ENCODE assay signal across 8 cellular contexts in genomic region chr11:65625628-65626342, GRCh38. TPM values are rescaled to one million over a fixed set of nuclear protein-coding genes. Genes with fewer than 3 reads are reported as not detected.
DNase-seq lines count a peak whose midpoint lies in the region; ATAC-seq and TF ChIP-seq lines count a peak whose summit lies in the region.

No MANE protein-coding gene starts in this region.

- no peaks in the 10 kb centered on the region for H3K4me1 Mint-ChIP-seq in HFFc6 (ENCODE audit: low read depth)
- peaks cover 13% of the 10 kb centered on the region for H3K4me1 Mint-ChIP-seq in T-helper 17 cell

- peaks cover 90 to 98% (median 95%) of the 10 kb centered on the region in 11 experiments for H3K36me3 ChIP-seq in BLaER1 treated with 17β-estradiol and CSF1 and Interleukin-3, amounts not matched to agents 10 nM and 100 nM

- ATAC-seq in T-helper 17 cell (peak; percentile 80), HG02970 (IDR thresholded peaks at IDR 0.05; ENCODE audit: low FRiP score, unreplicated experiment) (no peak)
- ATAC-seq in stimulated activated naive CD8-positive, alpha-beta T cell treated with anti-CD3 and anti-CD28 coated beads, Interleukin-15, Interleukin-2, amounts not matched to agents 100 U/mL and 50 U/mL, for 24 hours = peak; percentile 50

- no peak overlapping the region for H3K4me3 ChIP-seq in BLaER1 treated with 17β-estradiol and CSF1 and Interleukin-3, amounts not matched to agents 10 nM and 100 nM
- H3K4me3 ChIP-seq in cardiac fibroblast (replicated peaks in 1 of 2; ENCODE audit: low read depth in 2 of 2, low read length in 2 of 2) = no peak overlapping the region

- H3K4me2 ChIP-seq in BLaER1 treated with 17β-estradiol and CSF1 and Interleukin-3, amounts not matched to agents 10 nM and 100 nM = peak overlapping the region in 7 of 11 experiments; percentile 10 to 37 (median 22); a peak in 7 of 22 replicates

- H3K27ac ChIP-seq in BLaER1 treated with 17β-estradiol and CSF1 and Interleukin-3, amounts not matched to agents 10 nM and 100 nM = 0 out of 22 replicates have a peak overlapping the region, but pooled peaks of 1 of the 11 experiments have one; percentile 2

- no peaks in the 10 kb centered on the region for H3K9me3 Mint-ChIP-seq in HFFc6

- H3K4me3 Mint-ChIP-seq in HFFc6 (no peak overlapping the region), T-helper 17 cell (no peak overlapping the region)

- peak; percentile 75 for TF ChIP-seq CTCF in HFFc6 (IDR thresholded peaks at IDR 0.05)
- TF ChIP-seq CTCF in cardiac fibroblast (IDR thresholded peaks at IDR 0.05; ENCODE audit: low read depth, low read length) = peak; percentile 50

- H3K4me1 ChIP-seq in BLaER1 treated with 17β-estradiol and CSF1 and Interleukin-3, amounts not matched to agents 10 nM and 100 nM = peaks cover 0 to 26% (median 21%) of the 10 kb centered on the region in 10 experiments; a peak in 13 of 20 replicates

- no peaks in the 10 kb centered on the region for H3K9me3 ChIP-seq in BLaER1 treated with 17β-estradiol and CSF1 and Interleukin-3, amounts not matched to agents 10 nM and 100 nM (replicated peaks in 1 of 11)
- no peaks in the 10 kb centered on the region for H3K9me3 ChIP-seq in T-helper 17 cell (ENCODE audit: control insufficient read depth, low read length, poor library complexity, severe bottlenecking)

- peak overlapping the region in 4 of 11 experiments; percentile 23 to 35 (median 33); a peak in 5 of 22 replicates for H3K9ac ChIP-seq in BLaER1 treated with 17β-estradiol and CSF1 and Interleukin-3, amounts not matched to agents 10 nM and 100 nM

- H3K27ac Mint-ChIP-seq in HFFc6 (peak overlapping the region; percentile 27; the same call in 1 of the 2 replicates), T-helper 17 cell (no peak overlapping the region)

- no peaks in the 10 kb centered on the region for H3K27me3 ChIP-seq in BLaER1 treated with 17β-estradiol and CSF1 and Interleukin-3, amounts not matched to agents 10 nM and 100 nM

- DNase-seq in HFFc6 = no peak
- DNase-seq in T-helper 17 cell = peak; percentile 34 to 36 (median 34)
- DNase-seq in cardiac fibroblast (ENCODE audit: low read depth in 2 of 2) = peak; percentile 46 to 51
- peak; percentile 30 for DNase-seq in kidney tubule cell (ENCODE audit: low spot score)
- peak; percentile 51 for DNase-seq in stimulated activated naive CD8-positive, alpha-beta T cell treated with anti-CD3 and anti-CD28 coated beads, Interleukin-15, Interleukin-2, amounts not matched to agents 100 U/mL and 50 U/mL, for 24 hours
- no peak for DNase-seq in SIG-M5 treated with dmso at 0.1 percent for 504 hours (lab: John Stamatoyannopoulos, UW; ENCODE audit: unreplicated experiment)

- H3K27me3 Mint-ChIP-seq in HFFc6 (ENCODE audit: insufficient read depth) = no peaks in the 10 kb centered on the region
- H3K27me3 Mint-ChIP-seq in T-helper 17 cell = no peaks in the 10 kb centered on the region

- H4K20me1 ChIP-seq in BLaER1 treated with 17β-estradiol and CSF1 and Interleukin-3, amounts not matched to agents 10 nM and 100 nM = peaks cover 4 to 88% (median 41%) of the 10 kb centered on the region in 11 experiments; a peak in 18 of 22 replicates

- peaks cover 4% of the 10 kb centered on the region; the same call in 1 of the 2 replicates for H3K36me3 Mint-ChIP-seq in HFFc6 (ENCODE audit: low read depth)
- H3K36me3 Mint-ChIP-seq in T-helper 17 cell (ENCODE audit: low read depth) = no peaks in the 10 kb centered on the region

RNA-seq across cellular contexts. Expression of gene PCNX3, which starts 10.2 kb away (rescaled TPM):
- total RNA-seq in HFFc6 (2021; fragmentation: NEBNext Ultra II Directional; extraction: Animal tissue kit (Norgen Biotek cat#: 25700)) = 10 to 100 TPM; 51.5 to 66.7 (median 57.3) TPM
- 10 to 100 TPM; 56.0 to 60.5 TPM for total RNA-seq in T-helper 17 cell

RNA-seq across cellular contexts. Expression of gene MAP3K11, which starts 11.8 kb away (rescaled TPM):
- 10 to 100 TPM; 42.1 to 51.1 (median 46.5) TPM for total RNA-seq in HFFc6 (2021; fragmentation: NEBNext Ultra II Directional; extraction: Animal tissue kit (Norgen Biotek cat#: 25700))
- 10 to 100 TPM; 63.1 to 64.6 TPM for total RNA-seq in T-helper 17 cell

RNA-seq across cellular contexts. Expression of gene SIPA1, which starts 12.1 kb away (rescaled TPM):
- total RNA-seq in HFFc6 (2021; fragmentation: NEBNext Ultra II Directional; extraction: Animal tissue kit (Norgen Biotek cat#: 25700)) = 10 to 100 TPM; 23.0 to 41.3 (median 38.3) TPM
- total RNA-seq in T-helper 17 cell = 100 to 1,000 TPM; 142 to 182 TPM

RNA-seq across cellular contexts. Expression of gene KCNK7, which starts 30.2 kb away (rescaled TPM):
- under 1 TPM in 3 of 6 experiments, not detected in 3; 0.16 to 0.31 (median 0.30) TPM for total RNA-seq in HFFc6 (2021; fragmentation: NEBNext Ultra II Directional; extraction: Animal tissue kit (Norgen Biotek cat#: 25700))
- total RNA-seq in T-helper 17 cell = 1 to 10 TPM; 4.7 to 5.7 TPM

RNA-seq across cellular contexts. Expression of gene RELA, which starts 36.9 kb away (rescaled TPM):
- total RNA-seq in HFFc6 (2021; fragmentation: NEBNext Ultra II Directional; extraction: Animal tissue kit (Norgen Biotek cat#: 25700)) = 10 to 100 TPM; 66.9 to 72.7 (median 69.5) TPM
- total RNA-seq in T-helper 17 cell = 100 to 1,000 TPM; 302 to 378 TPM

Comparison
In these comparisons a context has a peak if more than half of its experiments do, and no peak if none do; other contexts are left out.
1. DNase-seq: peak in T-helper 17 cell (3 of 3), cardiac fibroblast (2 of 2), kidney tubule cell (single experiment) and stimulated activated naive CD8-positive, alpha-beta T cell treated with anti-CD3 and anti-CD28 coated beads, Interleukin-15, Interleukin-2, amounts not matched to agents 100 U/mL and 50 U/mL, for 24 hours (single experiment); none in HFFc6 (single experiment) and SIG-M5 treated with dmso at 0.1 percent for 504 hours (single experiment).